ENCODE assay signal across 1 cellular context in the genomic region with DNA sequence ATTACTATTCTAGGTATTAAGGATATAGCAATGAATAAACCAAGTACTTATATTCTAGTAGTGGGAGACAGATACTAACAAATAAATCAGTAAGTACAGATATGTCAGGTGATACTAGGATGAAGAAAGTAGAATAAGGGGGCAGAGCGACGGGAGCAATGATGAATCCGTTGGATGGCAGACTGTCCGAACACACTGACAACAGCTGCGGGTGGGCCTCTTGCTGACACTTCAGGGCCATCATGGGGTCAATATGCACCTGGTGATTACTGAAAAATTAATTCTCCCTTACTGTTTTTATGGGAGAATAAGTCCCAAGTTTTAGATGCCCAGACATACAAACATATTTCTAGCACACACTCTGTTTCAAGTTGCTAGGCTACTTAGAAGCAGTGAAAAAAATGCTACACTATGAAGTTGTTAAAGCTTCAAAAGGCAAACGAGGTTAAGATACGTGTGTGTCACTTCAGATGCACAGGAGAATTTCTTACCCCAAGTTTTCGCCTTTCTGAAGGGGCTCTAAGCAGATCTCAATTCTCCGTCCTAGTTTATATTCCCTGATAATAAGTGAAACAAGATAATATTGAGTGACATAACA.
TF ChIP-seq lines count a peak whose summit lies in the region.

No MANE protein-coding gene starts in this region.

TF ChIP-seq in A549, 52 proteins besides CTCF, POLR2A, EP300 and RAD21 (continued from another document):
- TF ChIP-seq HOXB5 (CRISPR knock-in tag; IDR thresholded peaks at IDR 0.05) (0 out of 2 replicates have a peak, but pooled peaks have one; percentile 65), PHF8 (IDR thresholded peaks at IDR 0.05; ENCODE audit: borderline replicate concordance, low read depth) (no peak), ESRRA (IDR thresholded peaks at IDR 0.05; ENCODE audit: borderline replicate concordance, low read length) (no peak), CEBPB (IDR thresholded peaks at IDR 0.05) (no peak), HOXB13 (CRISPR knock-in tag; IDR thresholded peaks at IDR 0.05; ENCODE audit: low read depth) (peak; percentile 67; the same call in 1 of the 2 replicates), EHF (CRISPR knock-in tag; IDR thresholded peaks at IDR 0.05) (no peak), GATA3 (IDR thresholded peaks at IDR 0.05; ENCODE audit: borderline replicate concordance) (no peak), BHLHE40 (IDR thresholded peaks at IDR 0.05; ENCODE audit: low read depth, low read length) (no peak), TFCP2L1 (CRISPR knock-in tag; IDR thresholded peaks at IDR 0.05) (no peak), NFE2L2 (conservative IDR thresholded peaks at IDR 0.05; ENCODE audit: low read length) (no peak), CHD4 (IDR thresholded peaks at IDR 0.05; ENCODE audit: borderline replicate concordance) (no peak), KDM5A (IDR thresholded peaks at IDR 0.05) (no peak), RNF2 (IDR thresholded peaks at IDR 0.05; ENCODE audit: borderline replicate concordance, low read depth) (no peak), MYC (IDR thresholded peaks at IDR 0.05; ENCODE audit: borderline replicate concordance, low read length) (no peak), HDAC2 (IDR thresholded peaks at IDR 0.05) (no peak), CBX2 (IDR thresholded peaks at IDR 0.05; ENCODE audit: borderline replicate concordance, low read depth) (no peak), JUNB (IDR thresholded peaks at IDR 0.05) (no peak), ZC3H11A (IDR thresholded peaks at IDR 0.05) (no peak), HOXA7 (CRISPR knock-in tag; IDR thresholded peaks at IDR 0.05) (no peak), RARB (CRISPR knock-in tag; IDR thresholded peaks at IDR 0.05) (no peak)
- TF ChIP-seq, protein P1, sequence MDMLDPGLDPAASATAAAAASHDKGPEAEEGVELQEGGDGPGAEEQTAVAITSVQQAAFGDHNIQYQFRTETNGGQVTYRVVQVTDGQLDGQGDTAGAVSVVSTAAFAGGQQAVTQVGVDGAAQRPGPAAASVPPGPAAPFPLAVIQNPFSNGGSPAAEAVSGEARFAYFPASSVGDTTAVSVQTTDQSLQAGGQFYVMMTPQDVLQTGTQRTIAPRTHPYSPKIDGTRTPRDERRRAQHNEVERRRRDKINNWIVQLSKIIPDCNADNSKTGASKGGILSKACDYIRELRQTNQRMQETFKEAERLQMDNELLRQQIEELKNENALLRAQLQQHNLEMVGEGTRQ (IDR thresholded peaks at IDR 0.05): no peak
- TF ChIP-seq, protein P2, sequence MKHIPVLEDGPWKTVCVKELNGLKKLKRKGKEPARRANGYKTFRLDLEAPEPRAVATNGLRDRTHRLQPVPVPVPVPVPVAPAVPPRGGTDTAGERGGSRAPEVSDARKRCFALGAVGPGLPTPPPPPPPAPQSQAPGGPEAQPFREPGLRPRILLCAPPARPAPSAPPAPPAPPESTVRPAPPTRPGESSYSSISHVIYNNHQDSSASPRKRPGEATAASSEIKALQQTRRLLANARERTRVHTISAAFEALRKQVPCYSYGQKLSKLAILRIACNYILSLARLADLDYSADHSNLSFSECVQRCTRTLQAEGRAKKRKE (CRISPR knock-in tag; IDR thresholded peaks at IDR 0.05; ENCODE audit: low read depth): 0 out of 2 replicates have a peak, but pooled peaks have one; percentile 49
- TF ChIP-seq, protein P3, sequence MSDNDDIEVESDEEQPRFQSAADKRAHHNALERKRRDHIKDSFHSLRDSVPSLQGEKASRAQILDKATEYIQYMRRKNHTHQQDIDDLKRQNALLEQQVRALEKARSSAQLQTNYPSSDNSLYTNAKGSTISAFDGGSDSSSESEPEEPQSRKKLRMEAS (IDR thresholded peaks at IDR 0.05): no peak
TF ChIP-seq in A549: peak in this region for 3.
